Comparison of ENCODE assay signal across 1 cellular context in genomic region chr4:184104419-184105101, GRCh38.
A peak's percentile ranks its signal among the peaks of the same experiment; 100 is the strongest.
TF ChIP-seq lines count a peak whose summit lies in the region.

No MANE protein-coding gene starts in this region.

TF ChIP-seq in A549, 52 proteins besides CTCF, POLR2A, EP300 and RAD21 (continued from another document):
- TF ChIP-seq CBX8 (IDR thresholded peaks at IDR 0.05) = no peak
- TF ChIP-seq NR3C1 (IDR thresholded peaks at IDR 0.05) = no peak
- no peak for TF ChIP-seq KDM5A (IDR thresholded peaks at IDR 0.05)
- peak in 1 of 2 experiments; percentile 55; a peak in 1 of 4 replicates for TF ChIP-seq CEBPB (IDR thresholded peaks at IDR 0.05)
- no peak for TF ChIP-seq HMGXB4 (CRISPR knock-in tag; IDR thresholded peaks at IDR 0.05; ENCODE audit: borderline replicate concordance)
- TF ChIP-seq FOSL2 (IDR thresholded peaks at IDR 0.05) = no peak
- TF ChIP-seq FOSL2 (CRISPR knock-in tag; IDR thresholded peaks at IDR 0.05) = peak; percentile 63
- TF ChIP-seq ATOH8 (CRISPR knock-in tag; IDR thresholded peaks at IDR 0.05; ENCODE audit: low read depth) = no peak
- TF ChIP-seq, protein P1, sequence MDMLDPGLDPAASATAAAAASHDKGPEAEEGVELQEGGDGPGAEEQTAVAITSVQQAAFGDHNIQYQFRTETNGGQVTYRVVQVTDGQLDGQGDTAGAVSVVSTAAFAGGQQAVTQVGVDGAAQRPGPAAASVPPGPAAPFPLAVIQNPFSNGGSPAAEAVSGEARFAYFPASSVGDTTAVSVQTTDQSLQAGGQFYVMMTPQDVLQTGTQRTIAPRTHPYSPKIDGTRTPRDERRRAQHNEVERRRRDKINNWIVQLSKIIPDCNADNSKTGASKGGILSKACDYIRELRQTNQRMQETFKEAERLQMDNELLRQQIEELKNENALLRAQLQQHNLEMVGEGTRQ (IDR thresholded peaks at IDR 0.05) = no peak
- TF ChIP-seq NPAS2 (CRISPR knock-in tag; IDR thresholded peaks at IDR 0.05; ENCODE audit: borderline replicate concordance) = no peak
- peak; percentile 77 for TF ChIP-seq GATA3 (IDR thresholded peaks at IDR 0.05; ENCODE audit: borderline replicate concordance)
- TF ChIP-seq E2F6 (IDR thresholded peaks at IDR 0.05; ENCODE audit: borderline replicate concordance, low read depth) = no peak
- TF ChIP-seq ZSCAN20 (CRISPR knock-in tag; IDR thresholded peaks at IDR 0.05) = no peak
- TF ChIP-seq CHD4 (IDR thresholded peaks at IDR 0.05; ENCODE audit: borderline replicate concordance) = no peak
- TF ChIP-seq KDM1A (IDR thresholded peaks at IDR 0.05; ENCODE audit: low read depth) = no peak
- peak in 1 of 2 experiments; percentile 55; a peak in 1 of 5 replicates for TF ChIP-seq JUN (IDR thresholded peaks at IDR 0.05)
- TF ChIP-seq, protein P2, sequence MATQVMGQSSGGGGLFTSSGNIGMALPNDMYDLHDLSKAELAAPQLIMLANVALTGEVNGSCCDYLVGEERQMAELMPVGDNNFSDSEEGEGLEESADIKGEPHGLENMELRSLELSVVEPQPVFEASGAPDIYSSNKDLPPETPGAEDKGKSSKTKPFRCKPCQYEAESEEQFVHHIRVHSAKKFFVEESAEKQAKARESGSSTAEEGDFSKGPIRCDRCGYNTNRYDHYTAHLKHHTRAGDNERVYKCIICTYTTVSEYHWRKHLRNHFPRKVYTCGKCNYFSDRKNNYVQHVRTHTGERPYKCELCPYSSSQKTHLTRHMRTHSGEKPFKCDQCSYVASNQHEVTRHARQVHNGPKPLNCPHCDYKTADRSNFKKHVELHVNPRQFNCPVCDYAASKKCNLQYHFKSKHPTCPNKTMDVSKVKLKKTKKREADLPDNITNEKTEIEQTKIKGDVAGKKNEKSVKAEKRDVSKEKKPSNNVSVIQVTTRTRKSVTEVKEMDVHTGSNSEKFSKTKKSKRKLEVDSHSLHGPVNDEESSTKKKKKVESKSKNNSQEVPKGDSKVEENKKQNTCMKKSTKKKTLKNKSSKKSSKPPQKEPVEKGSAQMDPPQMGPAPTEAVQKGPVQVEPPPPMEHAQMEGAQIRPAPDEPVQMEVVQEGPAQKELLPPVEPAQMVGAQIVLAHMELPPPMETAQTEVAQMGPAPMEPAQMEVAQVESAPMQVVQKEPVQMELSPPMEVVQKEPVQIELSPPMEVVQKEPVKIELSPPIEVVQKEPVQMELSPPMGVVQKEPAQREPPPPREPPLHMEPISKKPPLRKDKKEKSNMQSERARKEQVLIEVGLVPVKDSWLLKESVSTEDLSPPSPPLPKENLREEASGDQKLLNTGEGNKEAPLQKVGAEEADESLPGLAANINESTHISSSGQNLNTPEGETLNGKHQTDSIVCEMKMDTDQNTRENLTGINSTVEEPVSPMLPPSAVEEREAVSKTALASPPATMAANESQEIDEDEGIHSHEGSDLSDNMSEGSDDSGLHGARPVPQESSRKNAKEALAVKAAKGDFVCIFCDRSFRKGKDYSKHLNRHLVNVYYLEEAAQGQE (IDR thresholded peaks at IDR 0.05) = no peak
- peak; percentile 50; the same call in 1 of the 2 replicates for TF ChIP-seq JUNB (IDR thresholded peaks at IDR 0.05)
